ENCODE assay signal across 8 cellular contexts in the genomic region with DNA sequence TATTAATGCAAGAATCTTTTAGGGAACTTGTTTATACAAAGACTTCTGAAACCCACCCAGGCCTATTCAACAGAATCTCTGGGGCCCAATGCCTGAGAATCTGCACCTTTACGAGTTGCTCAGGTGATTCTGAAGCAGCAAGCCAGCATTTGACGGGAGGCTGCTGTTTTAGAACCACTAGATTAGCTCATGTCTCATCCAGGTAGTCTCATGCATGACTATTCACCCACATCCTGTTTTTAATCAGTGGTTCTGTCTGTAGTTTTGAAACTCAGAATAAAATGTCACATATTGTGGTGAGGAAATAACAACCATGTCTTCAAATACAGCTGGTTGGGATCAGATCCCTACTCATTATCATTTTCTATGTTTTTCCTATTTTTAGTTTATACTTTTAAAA. TPM values are rescaled to one million over a fixed set of nuclear protein-coding genes. Genes with fewer than 3 reads are reported as not detected.
DNase-seq lines count a peak whose midpoint lies in the region; ATAC-seq and TF ChIP-seq lines count a peak whose summit lies in the region.

No MANE protein-coding gene starts in this region.

- H3K4me1 ChIP-seq in Karpas-422 (ENCODE audit: low read length) (peaks cover 4% of the 10 kb centered on the region; the same call in 1 of the 2 replicates), spleen (peaks cover 5 to 44% (median 17%) of the 10 kb centered on the region in 6 donors)

- no peak overlapping the region for H3K9ac ChIP-seq in Karpas-422 (ENCODE audit: low read length)

- peak; percentile 1 for DNase-seq in GDM1 (lab: John Stamatoyannopoulos, UW)
- peak; percentile 52 for DNase-seq in Karpas-422
- peak; percentile 49 for DNase-seq in activated T-helper 1 cell treated with Interleukin-2 at 50 U/mL for 16 hours (ENCODE audit: low read depth)
- DNase-seq in spleen: peak; percentile 78
- no peak for DNase-seq in NCI-H446 treated with DMSO at 0.1 percent for 48 hours (lab: John Stamatoyannopoulos, UW)
- no peak for DNase-seq in NCI-H1092 treated with DMSO at 0.1 percent for 48 hours (lab: John Stamatoyannopoulos, UW)
- DNase-seq in NCI-H2029 treated with DMSO at 0.1 percent for 48 hours (lab: John Stamatoyannopoulos, UW): no peak

- TF ChIP-seq POLR2A in spleen (IDR thresholded peaks at IDR 0.05): no peak

- H3K27ac ChIP-seq in Karpas-422 (ENCODE audit: low read length): no peak overlapping the region
- peak overlapping the region; percentile 35 to 79 (median 66) for H3K27ac ChIP-seq in spleen

- H3K9me2 ChIP-seq in Karpas-422 (replicated peaks; ENCODE audit: insufficient read depth, low read length): no peaks in the 10 kb centered on the region

- no peaks in the 10 kb centered on the region for H3K36me3 ChIP-seq in Karpas-422 (ENCODE audit: insufficient read depth, low read length)
- peaks cover 0 to 5% (median 0%) of the 10 kb centered on the region in 6 donors for H3K36me3 ChIP-seq in spleen

- no peaks in the 10 kb centered on the region for H3K9me3 ChIP-seq in Karpas-422 (ENCODE audit: low read length)
- no peaks in the 10 kb centered on the region for H3K9me3 ChIP-seq in spleen

- intact Hi-C loops in spleen (cut with DNase I; ENCODE audit: low total_unique reads): no loop called here

- no peaks in the 10 kb centered on the region for H3K27me3 ChIP-seq in Karpas-422 (ENCODE audit: low read length)
- no peaks in the 10 kb centered on the region for H3K27me3 ChIP-seq in spleen (replicated peaks in 1 of 7)

- H4K20me1 ChIP-seq in Karpas-422 (ENCODE audit: insufficient read depth, low read depth, low read length): no peaks in the 10 kb centered on the region

- peak; percentile 99 for ATAC-seq in GM21576 (IDR thresholded peaks at IDR 0.05; ENCODE audit: unreplicated experiment)

- H3K4me2 ChIP-seq in Karpas-422 (ENCODE audit: low read depth, low read length, poor library complexity, severe bottlenecking): no peak overlapping the region

- no peaks in the 10 kb centered on the region for H3K79me2 ChIP-seq in Karpas-422 (ENCODE audit: low read length)

- H3K4me3 ChIP-seq in Karpas-422 (ENCODE audit: low read length) (no peak overlapping the region), spleen (no peak overlapping the region)

- H2AFZ ChIP-seq in Karpas-422 (ENCODE audit: low read length): no peak overlapping the region

- WGBS in spleen, 5 donors: 29 to 46% (median 37%) methylated on average over 2 of the region's 2 CpGs

- TF ChIP-seq CTCF in spleen (IDR thresholded peaks at IDR 0.05 in 8 of 11, conservative IDR thresholded peaks at IDR 0.05 in 3 of 11): no peak

RNA-seq across cellular contexts. Expression of a gene that starts 39.5 kb away (rescaled TPM):
- total RNA-seq in Karpas-422 (2014; rRNA removed; shearing (Covaris generic); ENCODE audit: low replicate concordance): 72.2 and 97.7 TPM in 2 replicates
- total RNA-seq in spleen: 100 to 1,000 TPM in 6 of 7 donors, 10 to 100 TPM in 1; 85.6 to 135 (median 106) TPM
- 10 to 100 TPM; 27.3 to 63.2 (median 29.3) TPM for polyA plus RNA-seq in spleen

Comparison
In these comparisons a context has a peak if more than half of its experiments do, and no peak if none do; other contexts are left out.
1. DNase-seq: peak in GDM1 (single experiment), Karpas-422 (single experiment), activated T-helper 1 cell treated with Interleukin-2 at 50 U/mL for 16 hours (single experiment) and spleen (single experiment); none in NCI-H446 treated with DMSO at 0.1 percent for 48 hours (single experiment), NCI-H1092 treated with DMSO at 0.1 percent for 48 hours (single experiment) and NCI-H2029 treated with DMSO at 0.1 percent for 48 hours (single experiment).